8 cellular contexts compared by ENCODE assay signal in genomic region chr1:178684542-178685000, GRCh38. TPM values are rescaled to one million over a fixed set of nuclear protein-coding genes. Genes with fewer than 3 reads are reported as not detected.
DNase-seq lines count a peak whose midpoint lies in the region; ATAC-seq and TF ChIP-seq lines count a peak whose summit lies in the region.

No MANE protein-coding gene starts in this region.

- no peaks in the 10 kb centered on the region for H3K36me3 Mint-ChIP-seq in activated naive CD8-positive, alpha-beta T cell treated with anti-CD3 and anti-CD28 coated beads for 36 hours
- no peaks in the 10 kb centered on the region for H3K36me3 Mint-ChIP-seq in CD4-positive, alpha-beta T cell (ENCODE audit: low read depth)

- ATAC-seq in GM19023 (IDR thresholded peaks at IDR 0.05; ENCODE audit: unreplicated experiment) (peak; percentile 87), HG03045 (IDR thresholded peaks at IDR 0.05; ENCODE audit: unreplicated experiment) (peak; percentile 83)
- no peak for ATAC-seq in CD4-positive, alpha-beta T cell (ENCODE audit: poor library complexity)

- no peaks in the 10 kb centered on the region for H3K9me3 ChIP-seq in CD4-positive, alpha-beta T cell (ENCODE audit: control insufficient read depth, low read length)

- H3K4me1 Mint-ChIP-seq in activated naive CD8-positive, alpha-beta T cell treated with anti-CD3 and anti-CD28 coated beads for 36 hours, result peaks cover 5% of the 10 kb centered on the region
- H3K4me1 Mint-ChIP-seq in CD4-positive, alpha-beta T cell (ENCODE audit: low read depth), result no peaks in the 10 kb centered on the region

- peak overlapping the region; percentile 42 for H3K27ac Mint-ChIP-seq in activated naive CD8-positive, alpha-beta T cell treated with anti-CD3 and anti-CD28 coated beads for 36 hours
- H3K27ac Mint-ChIP-seq in CD4-positive, alpha-beta T cell, result no peak overlapping the region

- H3K27ac ChIP-seq in CD4-positive, alpha-beta T cell (ENCODE audit: low read depth, low read length), result no peak overlapping the region

- intact Hi-C loops in CD4-positive, alpha-beta T cell (cut with DNase I, micrococcal nuclease), result no loop called here

- no peaks in the 10 kb centered on the region for H3K27me3 ChIP-seq in CD4-positive, alpha-beta T cell (ENCODE audit: control insufficient read depth, insufficient read depth, low read length)

- no peak for DNase-seq in activated naive CD8-positive, alpha-beta T cell treated with anti-CD3 and anti-CD28 coated beads for 36 hours
- DNase-seq in renal cortical epithelial cell (ENCODE audit: low read depth) (peak; percentile 89), DMS153 treated with DMSO at 0.1 percent for 48 hours (lab: John Stamatoyannopoulos, UW; ENCODE audit: unreplicated experiment) (no peak), SKM-1 (lab: John Stamatoyannopoulos, UW; ENCODE audit: unreplicated experiment) (no peak)
- no peak for DNase-seq in CD4-positive, alpha-beta T cell
- no peak for DNase-seq in stimulated activated CD8-positive, alpha-beta memory T cell treated with anti-CD3 and anti-CD28 coated beads, Interleukin-4, amount 100 ng/mL, for 48 hours

- H3K27me3 Mint-ChIP-seq in activated naive CD8-positive, alpha-beta T cell treated with anti-CD3 and anti-CD28 coated beads for 36 hours, result no peaks in the 10 kb centered on the region
- H3K27me3 Mint-ChIP-seq in CD4-positive, alpha-beta T cell, result no peaks in the 10 kb centered on the region

- no peaks in the 10 kb centered on the region for H3K9me3 Mint-ChIP-seq in activated naive CD8-positive, alpha-beta T cell treated with anti-CD3 and anti-CD28 coated beads for 36 hours
- no peaks in the 10 kb centered on the region for H3K9me3 Mint-ChIP-seq in CD4-positive, alpha-beta T cell

- TF ChIP-seq CTCF in CD4-positive, alpha-beta T cell (IDR thresholded peaks at IDR 0.05), result no peak

- H3K4me3 Mint-ChIP-seq in activated naive CD8-positive, alpha-beta T cell treated with anti-CD3 and anti-CD28 coated beads for 36 hours, result no peak overlapping the region
- H3K4me3 Mint-ChIP-seq in CD4-positive, alpha-beta T cell, result no peak overlapping the region

- POLR2A ChIA-PET in CD4-positive, alpha-beta T cell (lab: Charles Lee), result no interaction called here

- CTCF ChIA-PET in CD4-positive, alpha-beta T cell (lab: Charles Lee), result no interaction called here

RNA-seq across cellular contexts. Expression of gene RALGPS2, which starts 40.5 kb away (rescaled TPM):
- 1 to 10 TPM; 5.0 to 6.6 TPM for total RNA-seq in activated naive CD8-positive, alpha-beta T cell treated with anti-CD3 and anti-CD28 coated beads for 36 hours
- total RNA-seq in renal cortical epithelial cell, result 20.1 and 20.7 TPM in 2 replicates
- 10 to 100 TPM in 1 of 2 experiments, 1 to 10 TPM in 1; 8.6 to 10.8 TPM for total RNA-seq in CD4-positive, alpha-beta T cell
